Comparison of ENCODE assay signal across 8 cellular contexts in genomic region chr2:189412330-189412953, GRCh38. TPM values are rescaled to one million over a fixed set of nuclear protein-coding genes. Genes with fewer than 3 reads are reported as not detected.
A peak's percentile ranks its signal among the peaks of the same experiment; 100 is the strongest.
DNase-seq lines count a peak whose midpoint lies in the region; ATAC-seq and TF ChIP-seq lines count a peak whose summit lies in the region.

No MANE protein-coding gene starts in this region.

- CTCF ChIA-PET in A673 (lab: Charles Lee), result interaction anchor here (0.6 kb wide), 1 partner anchor 22 kb away, joined by 3 read pairs; no protein-coding TSS in a partner anchor

- H2AFZ ChIP-seq in neural cell (ENCODE audit: low read depth, low read length), result no peak overlapping the region

- H3K9ac ChIP-seq in neural cell (ENCODE audit: low read length), result no peak overlapping the region

- peaks cover 22% of the 10 kb centered on the region for H3K4me1 ChIP-seq in A673 (ENCODE audit: insufficient read depth, low read length, poor library complexity, severe bottlenecking)
- H3K4me1 ChIP-seq in vagina, result peaks cover 13% of the 10 kb centered on the region

- peak; percentile 66 for DNase-seq in A673 (ENCODE audit: low spot score)
- peak; percentile 17 for DNase-seq in GM10266 (ENCODE audit: extremely low spot score)
- DNase-seq in NCI-H2029 treated with DMSO at 0.1 percent for 48 hours (lab: John Stamatoyannopoulos, UW), result peak; percentile 41
- DNase-seq in activated CD4-positive, CD25-positive, alpha-beta regulatory T cell treated with anti-CD3 and anti-CD28 coated beads, Interleukin-2, amount 50 U/mL, for 16 hours (ENCODE audit: low read depth, low spot score), result peak; percentile 8
- peak; percentile 55 to 75 for DNase-seq in erythroblast (lab: John Stamatoyannopoulos, UW)
- no peak for DNase-seq in vagina (ENCODE audit: extremely low spot score in 2 of 2)

- no peaks in the 10 kb centered on the region for H3K9me3 ChIP-seq in A673 (ENCODE audit: low read depth, low read length, poor library complexity, severe bottlenecking)
- no peaks in the 10 kb centered on the region for H3K9me3 ChIP-seq in neural cell (ENCODE audit: low read length)
- H3K9me3 ChIP-seq in vagina, result no peaks in the 10 kb centered on the region

- ATAC-seq in HG02642 (IDR thresholded peaks at IDR 0.05; ENCODE audit: poor library complexity, unreplicated experiment), result peak; percentile 80

- H3K27ac ChIP-seq in A673 (ENCODE audit: low read depth, low read length, poor library complexity, severe bottlenecking), result no peak overlapping the region
- no peak overlapping the region for H3K27ac ChIP-seq in neural cell (ENCODE audit: low read length)
- peak overlapping the region; percentile 63 for H3K27ac ChIP-seq in vagina

- H3K4me3 ChIP-seq in A673 (ENCODE audit: low read depth, low read length, poor library complexity, severe bottlenecking), result no peak overlapping the region
- no peak overlapping the region for H3K4me3 ChIP-seq in neural cell (ENCODE audit: low read length)
- H3K4me3 ChIP-seq in vagina, result no peak overlapping the region

- H3K79me2 ChIP-seq in neural cell (replicated peaks; ENCODE audit: insufficient read depth, low read length), result no peaks in the 10 kb centered on the region

- no peaks in the 10 kb centered on the region for H3K27me3 ChIP-seq in A673 (replicated peaks; ENCODE audit: insufficient read depth, low read depth, low read length, poor library complexity)
- H3K27me3 ChIP-seq in neural cell (ENCODE audit: insufficient read depth, low read depth, low read length), result no peaks in the 10 kb centered on the region
- H3K27me3 ChIP-seq in vagina, result no peaks in the 10 kb centered on the region

- no TSS peak for BruUV-seq in A673 (replicated peaks; lab: Mats Ljungman, UMichigan)

- POLR2A ChIA-PET in A673 (lab: Charles Lee; ENCODE audit: low non-redundant PET), result no interaction called here

- H4K20me1 ChIP-seq in neural cell (ENCODE audit: insufficient read depth), result no peaks in the 10 kb centered on the region

- peak; percentile 93 for TF ChIP-seq RAD21 in neural cell (conservative IDR thresholded peaks at IDR 0.05)

- H3K4me2 ChIP-seq in neural cell (ENCODE audit: low read length), result no peak overlapping the region

- TF ChIP-seq CTCF in A673 (conservative IDR thresholded peaks at IDR 0.05; ENCODE audit: low read depth, low read length) (peak; percentile 84), GM10266 (IDR thresholded peaks at IDR 0.05; ENCODE audit: control insufficient read depth, insufficient read depth, low read depth, missing control alignments) (peak; percentile 67), neural cell (IDR thresholded peaks at IDR 0.05; ENCODE audit: poor library complexity, severe bottlenecking) (peak; percentile 89), vagina (IDR thresholded peaks at IDR 0.05) (peak in 2 of 3 experiments; percentile 75 to 82)

- TF ChIP-seq POLR2A in erythroblast (IDR thresholded peaks at IDR 0.05; ENCODE audit: low read length) (no peak), vagina (IDR thresholded peaks at IDR 0.05) (no peak)

- H3F3A ChIP-seq in neural cell (ENCODE audit: insufficient read depth, low read length, poor library complexity, severe bottlenecking), result no peaks in the 10 kb centered on the region

- intact Hi-C loops in A673 (cut with micrococcal nuclease; ENCODE audit: unreplicated experiment) (loop anchor here (1.0 to 10.0 kb wide), 6 partner anchors 125 to 1830 kb away; no protein-coding TSS in a partner anchor), vagina (cut with DNase I) (loop anchor here (5.0 kb wide), 1 partner anchor 895 kb away; no protein-coding TSS in a partner anchor)

- H3K36me3 ChIP-seq in A673 (ENCODE audit: insufficient read depth, low read length, poor library complexity, severe bottlenecking) (no peaks in the 10 kb centered on the region), neural cell (ENCODE audit: insufficient read depth, low read length) (no peaks in the 10 kb centered on the region), vagina (no peaks in the 10 kb centered on the region)

- no peak for TF ChIP-seq EP300 in neural cell (conservative IDR thresholded peaks at IDR 0.05; ENCODE audit: poor library complexity, severe bottlenecking)

- H3K9me2 ChIP-seq in neural cell (ENCODE audit: insufficient read depth, low read length), result no peaks in the 10 kb centered on the region

TF ChIP-seq in neural cell, 6 proteins besides CTCF, POLR2A, EP300 and RAD21:
- peak; percentile 96 for TF ChIP-seq SMC3 (conservative IDR thresholded peaks at IDR 0.05; ENCODE audit: poor library complexity)
- no peak for TF ChIP-seq MXI1 (conservative IDR thresholded peaks at IDR 0.05; ENCODE audit: poor library complexity, severe bottlenecking)
- no peak for TF ChIP-seq EZH2 (IDR thresholded peaks at IDR 0.05; ENCODE audit: borderline replicate concordance, insufficient read depth, low read length, poor library complexity, severe bottlenecking)

RNA-seq across cellular contexts. Expression of gene WDR75, which starts 28.8 kb away (rescaled TPM):
- total RNA-seq in A673 (2021) (63.4 and 69.6 TPM in 2 replicates), vagina (30.7 TPM)
- 62.5 and 67.3 TPM in 2 replicates for polyA plus RNA-seq in neural cell
- polyA minus RNA-seq in neural cell, result 80.1 and 96.2 TPM in 2 replicates

Comparison
In these comparisons a context has a peak if more than half of its experiments do, and no peak if none do; other contexts are left out.
1. DNase-seq: peak in A673 (single experiment), GM10266 (single experiment), NCI-H2029 treated with DMSO at 0.1 percent for 48 hours (single experiment), activated CD4-positive, CD25-positive, alpha-beta regulatory T cell treated with anti-CD3 and anti-CD28 coated beads, Interleukin-2, amount 50 U/mL, for 16 hours (single experiment) and erythroblast (2 of 2); none in vagina (0 of 2).
2. Peak in every context shown above with its lines, with median percentiles within 50 percentile points of each other: CTCF ChIP-seq.